14 cellular contexts compared by ENCODE assay signal in the genomic region with DNA sequence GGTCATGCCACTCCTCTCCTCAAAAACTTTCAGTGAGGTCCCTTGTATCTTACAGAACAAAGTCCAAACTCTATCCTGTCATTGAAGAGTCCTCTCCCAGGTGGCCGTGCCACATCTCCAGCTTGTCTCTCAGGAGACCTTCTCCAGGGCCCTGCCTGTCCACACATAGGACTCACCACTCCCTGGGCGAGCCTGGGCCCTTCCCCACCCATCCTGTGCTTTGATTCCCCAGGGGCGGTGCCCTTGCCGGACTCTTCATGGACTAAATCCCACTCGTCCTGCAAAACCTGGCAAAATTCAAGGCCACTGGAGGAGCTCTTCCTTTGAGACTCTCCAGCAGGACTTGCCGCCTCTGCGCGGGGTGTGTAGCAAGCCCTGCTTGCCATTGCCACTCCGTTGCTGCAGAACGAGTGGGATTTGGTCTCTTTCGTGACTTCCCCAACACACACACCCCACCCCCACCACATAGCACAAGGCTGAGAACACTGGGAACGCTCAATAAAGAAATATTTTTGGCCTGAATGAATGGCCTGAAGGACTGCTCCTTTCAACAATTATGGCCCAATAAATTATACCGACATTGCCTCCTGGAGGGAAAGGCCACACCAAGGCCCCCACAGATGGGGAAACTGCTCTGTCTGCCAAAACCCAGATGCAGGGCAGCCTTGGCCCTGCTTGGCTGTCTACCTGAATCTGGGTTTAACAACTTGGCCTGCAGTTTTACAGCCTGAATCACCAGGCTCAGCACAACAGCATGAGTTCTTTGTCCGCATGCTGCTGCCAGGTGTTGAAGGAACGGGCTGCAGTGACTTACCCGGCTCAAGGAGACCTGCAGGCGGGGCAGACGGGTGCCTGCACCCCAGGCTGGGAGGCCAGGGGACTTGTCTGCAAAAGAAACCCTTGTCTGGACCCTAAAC.
DNase-seq lines count a peak whose midpoint lies in the region; ATAC-seq lines count a peak whose summit lies in the region.
"Had no signal": no experiment of that assay in that cellular context is flagged by ENCODE, and none has a peak within 500 bp of the region (broad histone marks: within the 10 kb centered on the region; RNA-seq: fewer than 3 reads in every experiment).

No MANE protein-coding gene starts in this region.

- H3K9me3 ChIP-seq in MG63, result no peaks in the 10 kb centered on the region
- H3K9me3 ChIP-seq: gastroesophageal sphincter, left lung had no signal

- H3K27ac ChIP-seq in epithelial cell of prostate, result no peak overlapping the region
- H3K27ac ChIP-seq: coronary artery, gastroesophageal sphincter, left lung, SK-N-MC had no signal

- DNase-seq in ELF-1 (ENCODE audit: low read depth, low spot score) (peak; percentile 22), MG63 (peak; percentile 73), epithelial cell of prostate (ENCODE audit: low read depth, low spot score) (peak; percentile 14), pons (ENCODE audit: low spot score) (peak; percentile 5), dermis blood vessel endothelial cell (no peak), NCI-H187 treated with DMSO at 0.1 percent for 48 hours (lab: John Stamatoyannopoulos, UW) (no peak), SIG-M5 (lab: John Stamatoyannopoulos, UW) (no peak)
- DNase-seq: activated effector memory CD4-positive, alpha-beta T cell treated with Interleukin-2 at 50 U/mL for 16 hours; left lung had no signal

- H3K27me3 ChIP-seq in MG63, result no peaks in the 10 kb centered on the region
- H3K27me3 ChIP-seq: gastroesophageal sphincter, left lung had no signal

- no peak overlapping the region for H3K4me3 ChIP-seq in MG63
- H3K4me3 ChIP-seq: coronary artery, gastroesophageal sphincter, left lung, SK-N-MC had no signal

- no peaks in the 10 kb centered on the region for H3K36me3 ChIP-seq in MG63
- H3K36me3 ChIP-seq: gastroesophageal sphincter, left lung had no signal

- ATAC-seq in GM21360 (IDR thresholded peaks at IDR 0.05; ENCODE audit: unreplicated experiment), result no peak
- ATAC-seq: activated CD4-positive, CD25-positive, alpha-beta regulatory T cell treated with anti-CD3 and anti-CD28 coated beads, Interleukin-2, amount 50 U/mL, for 24 hours; gastroesophageal sphincter had no signal

Comparison
In these comparisons a context has a peak if more than half of its experiments do, and no peak if none do; other contexts are left out.
1. DNase-seq: peak in ELF-1 (single experiment), MG63 (single experiment), epithelial cell of prostate (single experiment) and pons (single experiment); none in dermis blood vessel endothelial cell (single experiment), NCI-H187 treated with DMSO at 0.1 percent for 48 hours (single experiment) and SIG-M5 (single experiment).